ENCODE assay signal across 8 cellular contexts in genomic region chr1:223859037-223859436, GRCh38.
"Had no signal": no experiment of that assay in that cellular context is flagged by ENCODE, and none has a peak within 500 bp of the region (broad histone marks: within the 10 kb centered on the region; RNA-seq: fewer than 3 reads in every experiment).

No MANE protein-coding gene starts in this region.

- H3K9me3 Mint-ChIP-seq: GM23338, H9, HFFc6 had no signal

- H3K4me3 Mint-ChIP-seq: GM23338, H9, HFFc6 had no signal

- H3K4me3 ChIP-seq: GM23338, K562 had no signal

- H3K4me2 ChIP-seq: GM23338 had no signal

- H3K27ac Mint-ChIP-seq: GM23338, H9, HFFc6 had no signal

- H3K27ac ChIP-seq: HL-60 had no signal

- DNase-seq: H9, HCEC 1CT, HFFc6, IMR-90, KG1 had no signal

- H3K4me1 Mint-ChIP-seq: GM23338, H9 had no signal
